ENCODE assay signal across 11 cellular contexts in genomic region chr1:160374701-160375443, GRCh38. TPM values are rescaled to one million over a fixed set of nuclear protein-coding genes. Genes with fewer than 3 reads are reported as not detected.
DNase-seq lines count a peak whose midpoint lies in the region; ATAC-seq and TF ChIP-seq lines count a peak whose summit lies in the region.
"Had no signal": no experiment of that assay in that cellular context is flagged by ENCODE, and none has a peak within 500 bp of the region (broad histone marks: within the 10 kb centered on the region; RNA-seq: fewer than 3 reads in every experiment).

No MANE protein-coding gene starts in this region.

- H4K20me1 ChIP-seq in BLaER1 treated with 17β-estradiol and CSF1 and Interleukin-3, amounts not matched to agents 10 nM and 100 nM = no peaks in the 10 kb centered on the region
- no peaks in the 10 kb centered on the region for H4K20me1 ChIP-seq in Karpas-422 (ENCODE audit: insufficient read depth, low read depth, low read length)

- H3K9ac ChIP-seq in BLaER1 treated with 17β-estradiol and CSF1 and Interleukin-3, amounts not matched to agents 10 nM and 100 nM = peak overlapping the region; percentile 31 to 79 (median 73); a peak in 20 of 22 replicates
- H3K9ac ChIP-seq in Karpas-422 (ENCODE audit: low read length) = peak overlapping the region; percentile 44; the same call in 1 of the 2 replicates

- in situ Hi-C loops in HAP-1 (cut with MboI; ENCODE audit: low sequenced_read_pairs) = loop anchor here (5.0 to 25.0 kb wide), 2 partner anchors 268 to 438 kb away; partner anchors contain the start of genes IGSF9 and TAGLN2

- H3K36me3 ChIP-seq in BLaER1 treated with 17β-estradiol and CSF1 and Interleukin-3, amounts not matched to agents 10 nM and 100 nM = no peaks in the 10 kb centered on the region
- H3K36me3 ChIP-seq in Karpas-422 (ENCODE audit: insufficient read depth, low read length) = no peaks in the 10 kb centered on the region
- no peaks in the 10 kb centered on the region for H3K36me3 ChIP-seq in naive thymus-derived CD4-positive, alpha-beta T cell (ENCODE audit: control insufficient read depth in 2 of 3, insufficient read depth in 3 of 3, low read length in 3 of 3)
- no peaks in the 10 kb centered on the region for H3K36me3 ChIP-seq in HAP-1 (replicated peaks)
- H3K36me3 ChIP-seq: brain microvascular endothelial cell had no signal

- POLR2A ChIA-PET in naive thymus-derived CD4-positive, alpha-beta T cell (lab: Charles Lee) = no interaction called here
- POLR2A ChIA-PET in HEK293T (lab: Yijun Ruan, JAX) = interaction anchor here (1.1 to 1.5 kb wide), 2 partner anchors 12 to 20 kb away, joined by 3 to 5 read pairs; no protein-coding TSS in a partner anchor

- peak; percentile 8 for ATAC-seq in naive thymus-derived CD4-positive, alpha-beta T cell
- no peak for ATAC-seq in GM19463 (IDR thresholded peaks at IDR 0.05; ENCODE audit: unreplicated experiment)

- TF ChIP-seq CTCF in dorsolateral prefrontal cortex (IDR thresholded peaks at IDR 0.05 in 54 of 56, conservative IDR thresholded peaks at IDR 0.05 in 2 of 56; ENCODE audit: low read depth in 1 of 56, partially characterized antibody in 56 of 56) (peak in 1 of 56 donors; percentile 11), mesothelial cell of epicardium (IDR thresholded peaks at IDR 0.05; ENCODE audit: unreplicated experiment) (no peak)

- intact Hi-C loops in dorsolateral prefrontal cortex (cut with DNase I) = loop anchor here (5.0 to 10.0 kb wide), 5 partner anchors 110 to 438 kb away; partner anchors contain the start of genes CASQ1 (in 1 of the 2) and DCAF8 (in 1 of the 2)
- intact Hi-C loops in naive thymus-derived CD4-positive, alpha-beta T cell (cut with micrococcal nuclease) = loop anchor here in 1 of 2 donors (5.0 to 10.0 kb wide), 2 partner anchors 483 to 580 kb away; no protein-coding TSS in a partner anchor

- no peak overlapping the region for H3K4me3 Mint-ChIP-seq in naive thymus-derived CD4-positive, alpha-beta T cell
- H3K4me3 Mint-ChIP-seq in mesothelial cell of epicardium = no peak overlapping the region

- peak overlapping the region; percentile 42 to 86 (median 79); a peak in 21 of 22 replicates for H3K27ac ChIP-seq in BLaER1 treated with 17β-estradiol and CSF1 and Interleukin-3, amounts not matched to agents 10 nM and 100 nM
- H3K27ac ChIP-seq in Karpas-422 (ENCODE audit: low read length) (peak overlapping the region; percentile 75), dorsolateral prefrontal cortex (peak overlapping the region in 47 of 59 donors; percentile 11 to 92 (median 77))
- H3K27ac ChIP-seq in naive thymus-derived CD4-positive, alpha-beta T cell (ENCODE audit: low read depth, low read length) = no peak overlapping the region
- H3K27ac ChIP-seq: brain microvascular endothelial cell, C4-2B had no signal

- peaks cover 0 to 5% (median 0%) of the 10 kb centered on the region in 5 donors for H3K27me3 Mint-ChIP-seq in naive thymus-derived CD4-positive, alpha-beta T cell
- H3K27me3 Mint-ChIP-seq in mesothelial cell of epicardium (ENCODE audit: low read depth) = peaks cover 10% of the 10 kb centered on the region

- peaks cover 7 to 19% (median 14%) of the 10 kb centered on the region in 7 donors for H3K4me1 Mint-ChIP-seq in naive thymus-derived CD4-positive, alpha-beta T cell
- H3K4me1 Mint-ChIP-seq in mesothelial cell of epicardium = peaks cover 11% of the 10 kb centered on the region

- H3K9me3 Mint-ChIP-seq in naive thymus-derived CD4-positive, alpha-beta T cell = peaks cover 0 to 2% (median 0%) of the 10 kb centered on the region in 11 donors
- no peaks in the 10 kb centered on the region for H3K9me3 Mint-ChIP-seq in mesothelial cell of epicardium

- H3K4me1 ChIP-seq in BLaER1 treated with 17β-estradiol and CSF1 and Interleukin-3, amounts not matched to agents 10 nM and 100 nM = peaks cover 28 to 63% (median 34%) of the 10 kb centered on the region in 10 experiments
- H3K4me1 ChIP-seq in Karpas-422 (ENCODE audit: low read length) = peaks cover 33% of the 10 kb centered on the region
- H3K4me1 ChIP-seq in naive thymus-derived CD4-positive, alpha-beta T cell (ENCODE audit: control insufficient read depth in 2 of 2, insufficient read depth in 2 of 2, low read length in 2 of 2) = peaks cover 8 to 11% of the 10 kb centered on the region in 2 donors
- peaks cover 12% of the 10 kb centered on the region for H3K4me1 ChIP-seq in HAP-1

- no peaks in the 10 kb centered on the region for H3K36me3 Mint-ChIP-seq in naive thymus-derived CD4-positive, alpha-beta T cell
- no peaks in the 10 kb centered on the region for H3K36me3 Mint-ChIP-seq in mesothelial cell of epicardium

- no peak overlapping the region for H3K27ac Mint-ChIP-seq in naive thymus-derived CD4-positive, alpha-beta T cell
- H3K27ac Mint-ChIP-seq in mesothelial cell of epicardium = no peak overlapping the region

- no peaks in the 10 kb centered on the region for H3K27me3 ChIP-seq in BLaER1 treated with 17β-estradiol and CSF1 and Interleukin-3, amounts not matched to agents 10 nM and 100 nM
- no peaks in the 10 kb centered on the region for H3K27me3 ChIP-seq in Karpas-422 (ENCODE audit: low read length)
- H3K27me3 ChIP-seq in dorsolateral prefrontal cortex = no peaks in the 10 kb centered on the region
- no peaks in the 10 kb centered on the region for H3K27me3 ChIP-seq in naive thymus-derived CD4-positive, alpha-beta T cell (ENCODE audit: control insufficient read depth in 2 of 2, insufficient read depth in 2 of 2, low read length in 2 of 2)
- H3K27me3 ChIP-seq in HAP-1 (ENCODE audit: low read depth) = no peaks in the 10 kb centered on the region
- H3K27me3 ChIP-seq: brain microvascular endothelial cell had no signal

- no peaks in the 10 kb centered on the region for H3K9me2 ChIP-seq in Karpas-422 (replicated peaks; ENCODE audit: insufficient read depth, low read length)

- CTCF ChIA-PET in naive thymus-derived CD4-positive, alpha-beta T cell (lab: Charles Lee) = interaction anchor here (1.1 to 2.7 kb wide), 3 partner anchors 18 to 184 kb away, joined by 4 to 9 read pairs (median 8); no protein-coding TSS in a partner anchor
- CTCF ChIA-PET in HEK293T (lab: Yijun Ruan, JAX) = interaction anchor here (2.2 to 5.9 kb wide), 4 partner anchors 12 to 273 kb away, joined by 4 to 45 read pairs (median 22); no protein-coding TSS in a partner anchor

- H3K4me3 ChIP-seq in BLaER1 treated with 17β-estradiol and CSF1 and Interleukin-3, amounts not matched to agents 10 nM and 100 nM = peak overlapping the region in 8 of 10 experiments; percentile 10 to 60 (median 48); a peak in 16 of 20 replicates
- peak overlapping the region; percentile 24; the same call in 1 of the 2 replicates for H3K4me3 ChIP-seq in Karpas-422 (ENCODE audit: low read length)
- H3K4me3 ChIP-seq in dorsolateral prefrontal cortex = peak overlapping the region in 2 of 59 donors; percentile 4 to 16
- no peak overlapping the region for H3K4me3 ChIP-seq in naive thymus-derived CD4-positive, alpha-beta T cell (ENCODE audit: low read length)
- H3K4me3 ChIP-seq in HAP-1 = no peak overlapping the region

- DNase-seq in Karpas-422 = peak; percentile 61
- DNase-seq in dorsolateral prefrontal cortex = no peak
- no peak for DNase-seq in naive thymus-derived CD4-positive, alpha-beta T cell
- no peak for DNase-seq in HAP-1 (ENCODE audit: low spot score in 2 of 2)
- no peak for DNase-seq in HEK293T (ENCODE audit: extremely low spot score)
- DNase-seq in mesothelial cell of epicardium (ENCODE audit: low spot score in 2 of 2, unreplicated experiment in 2 of 2) = no peak
- DNase-seq: activated T-cell treated with anti-CD3 and anti-CD28 coated beads, Interleukin-2, amount 50 U/mL, for 1 hour; brain microvascular endothelial cell had no signal

- peak overlapping the region; percentile 87 to 98 (median 92) for H3K4me2 ChIP-seq in BLaER1 treated with 17β-estradiol and CSF1 and Interleukin-3, amounts not matched to agents 10 nM and 100 nM
- H3K4me2 ChIP-seq in Karpas-422 (ENCODE audit: low read depth, low read length, poor library complexity, severe bottlenecking) = peak overlapping the region; percentile 55

- H2AFZ ChIP-seq in Karpas-422 (ENCODE audit: low read length) = peak overlapping the region; percentile 8; the same call in 1 of the 2 replicates

- H3K79me2 ChIP-seq in Karpas-422 (ENCODE audit: low read length) = no peaks in the 10 kb centered on the region

- no peaks in the 10 kb centered on the region for H3K9me3 ChIP-seq in BLaER1 treated with 17β-estradiol and CSF1 and Interleukin-3, amounts not matched to agents 10 nM and 100 nM (replicated peaks in 1 of 11)
- H3K9me3 ChIP-seq in Karpas-422 (ENCODE audit: low read length) = no peaks in the 10 kb centered on the region
- H3K9me3 ChIP-seq in naive thymus-derived CD4-positive, alpha-beta T cell (ENCODE audit: control insufficient read depth in 2 of 3, low read length in 3 of 3) = no peaks in the 10 kb centered on the region
- no peaks in the 10 kb centered on the region for H3K9me3 ChIP-seq in HAP-1

TF ChIP-seq in HEK293T, 16 proteins besides CTCF, POLR2A, EP300 and RAD21 (continues in another document):
- TF ChIP-seq ARNT (IDR thresholded peaks at IDR 0.05) = no peak
- TF ChIP-seq L3MBTL2 (conservative IDR thresholded peaks at IDR 0.05) = no peak
- no peak for TF ChIP-seq NFRKB (IDR thresholded peaks at IDR 0.05)
- TF ChIP-seq SP1 (IDR thresholded peaks at IDR 0.05) = no peak

RNA-seq across cellular contexts. Expression of gene NHLH1, which starts 8.0 kb away (rescaled TPM):
- 0.48 TPM in 1 of 2 replicates, not detected in the other for total RNA-seq in Karpas-422 (2014; rRNA removed; shearing (Covaris generic); ENCODE audit: low replicate concordance)
- total RNA-seq in dorsolateral prefrontal cortex (1 to 10 TPM in 50 of 120 experiments, under 1 TPM in 68, not detected in 2; 0.18 to 3.4 (median 0.90) TPM), mesothelial cell of epicardium (0.27 to 0.38 TPM (median 0.32 TPM) in 3 replicates)
- under 1 TPM; 0.11 to 0.58 (median 0.42) TPM for total RNA-seq in naive thymus-derived CD4-positive, alpha-beta T cell
- polyA plus RNA-seq in naive thymus-derived CD4-positive, alpha-beta T cell = not detected

RNA-seq across cellular contexts. Expression of gene VANGL2, which starts 25.5 kb away (rescaled TPM):
- total RNA-seq in Karpas-422 (2014; rRNA removed; shearing (Covaris generic); ENCODE audit: low replicate concordance) = 0.07 TPM in 1 of 2 replicates, not detected in the other
- total RNA-seq in dorsolateral prefrontal cortex (10 to 100 TPM in 25 of 120 experiments, 1 to 10 TPM in 95; 3.5 to 15.6 (median 8.0) TPM), mesothelial cell of epicardium (55.5 to 59.5 TPM (median 57.2 TPM) in 3 replicates)
- under 1 TPM in 2 of 5 experiments, not detected in 3; 0.05 to 0.13 TPM for total RNA-seq in naive thymus-derived CD4-positive, alpha-beta T cell
- polyA plus RNA-seq in naive thymus-derived CD4-positive, alpha-beta T cell = not detected

RNA-seq across cellular contexts. Expression of gene NCSTN, which starts 31.7 kb away (rescaled TPM):
- 76.9 and 79.9 TPM in 2 replicates for total RNA-seq in Karpas-422 (2014; rRNA removed; shearing (Covaris generic); ENCODE audit: low replicate concordance)
- 10 to 100 TPM; 44.1 to 95.7 (median 60.5) TPM for total RNA-seq in dorsolateral prefrontal cortex
- 10 to 100 TPM; 68.4 to 91.1 (median 73.5) TPM for total RNA-seq in naive thymus-derived CD4-positive, alpha-beta T cell
- polyA plus RNA-seq in naive thymus-derived CD4-positive, alpha-beta T cell = 10 to 100 TPM; 69.2 to 85.3 TPM
- total RNA-seq in mesothelial cell of epicardium = 94.6 to 106 TPM (median 104 TPM) in 3 replicates

RNA-seq across cellular contexts. Expression of gene COPA, which starts 31.8 kb away (rescaled TPM):
- 107 TPM in 2 replicates for total RNA-seq in Karpas-422 (2014; rRNA removed; shearing (Covaris generic); ENCODE audit: low replicate concordance)
- total RNA-seq in dorsolateral prefrontal cortex = 100 to 1,000 TPM; 107 to 252 (median 197) TPM
- total RNA-seq in naive thymus-derived CD4-positive, alpha-beta T cell = 100 to 1,000 TPM; 104 to 151 (median 118) TPM
- 100 to 1,000 TPM; 101 to 156 TPM for polyA plus RNA-seq in naive thymus-derived CD4-positive, alpha-beta T cell
- total RNA-seq in mesothelial cell of epicardium = 178 to 183 TPM (median 180 TPM) in 3 replicates

Comparison
In these comparisons a context has a peak if more than half of its experiments do, and no peak if none do; other contexts are left out.
1. H3K4me3 ChIP-seq: peak in BLaER1 treated with 17β-estradiol and CSF1 and Interleukin-3, amounts not matched to agents 10 nM and 100 nM (8 of 10) and Karpas-422 (single experiment); none in naive thymus-derived CD4-positive, alpha-beta T cell (single experiment) and HAP-1 (single experiment).